Comparison of ENCODE assay signal across 8 cellular contexts in the genomic region with DNA sequence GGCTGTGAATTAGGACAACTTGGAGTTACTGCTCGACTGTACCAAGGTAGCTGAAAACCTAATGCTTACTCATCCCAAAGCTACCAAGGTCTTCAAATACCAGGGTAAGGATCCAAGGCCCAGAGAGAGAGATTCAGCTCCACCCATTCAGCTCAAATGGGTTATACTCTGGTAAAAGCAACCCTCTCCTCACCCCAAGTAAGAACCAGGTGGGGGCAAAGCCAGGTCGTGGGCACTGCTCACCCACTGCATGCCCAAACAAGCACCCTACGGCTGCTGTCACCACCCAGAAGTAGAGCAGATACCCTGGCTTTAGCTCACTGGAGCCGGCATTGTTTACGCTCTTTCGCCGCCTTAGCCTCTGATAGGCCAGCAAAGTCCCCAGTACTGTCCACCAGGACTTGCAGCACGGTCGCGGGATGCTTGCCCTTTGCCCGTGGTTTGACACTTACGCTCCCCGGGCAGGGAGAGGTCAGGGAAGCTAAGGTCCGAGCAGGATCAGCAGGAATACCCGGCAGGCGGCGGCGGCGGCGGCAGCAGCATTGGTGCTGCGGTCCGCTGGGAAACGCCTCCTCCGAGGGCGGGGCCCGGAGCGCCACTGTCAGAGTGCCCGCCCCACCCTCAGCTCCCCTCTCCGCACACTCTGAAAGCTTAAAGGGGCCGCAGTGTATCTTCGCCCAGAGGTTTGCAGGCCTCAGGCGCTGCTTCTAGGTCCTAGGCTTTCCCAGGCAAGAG. TPM values are rescaled to one million over a fixed set of nuclear protein-coding genes. Genes with fewer than 3 reads are reported as not detected.
DNase-seq lines count a peak whose midpoint lies in the region; ATAC-seq and TF ChIP-seq lines count a peak whose summit lies in the region.

No MANE protein-coding gene starts in this region.

- peak overlapping the region; percentile 56 for H3K27ac ChIP-seq in hepatocyte
- peak overlapping the region; percentile 70 for H3K27ac ChIP-seq in rectal smooth muscle tissue (ENCODE audit: low read depth, low read length)
- peak overlapping the region; percentile 57 for H3K27ac ChIP-seq in vagina

- under 1% methylated on average over 30 of the region's 32 CpGs for WGBS in hepatocyte (ENCODE audit: low lambda C conversion rate, missing lambda C conversion rate)

- peak; percentile 7 for TF ChIP-seq CTCF in astrocyte of the cerebellum (IDR thresholded peaks at IDR 0.05; ENCODE audit: low read depth, low read length, missing control alignments)
- TF ChIP-seq CTCF in hepatocyte (IDR thresholded peaks at IDR 0.05; ENCODE audit: poor library complexity): no peak
- no peak for TF ChIP-seq CTCF in vagina (IDR thresholded peaks at IDR 0.05)

- H3K9me2 ChIP-seq in hepatocyte (replicated peaks; ENCODE audit: insufficient read depth): no peaks in the 10 kb centered on the region

- H3K36me3 Mint-ChIP-seq in T-helper 2 cell treated with Interferon-gamma antibody and Interleukin-4, amounts not matched to agents 5 μg/mL and 100 μg/mL, for 36 hours (ENCODE audit: low read depth): peaks cover 4% of the 10 kb centered on the region

- peak overlapping the region; percentile 91 for H3K4me2 ChIP-seq in hepatocyte

- H2AFZ ChIP-seq in hepatocyte: peak overlapping the region; percentile 70

- no peaks in the 10 kb centered on the region for H3K36me3 ChIP-seq in hepatocyte (replicated peaks; ENCODE audit: insufficient read depth, low read depth)
- H3K36me3 ChIP-seq in rectal smooth muscle tissue (ENCODE audit: control insufficient read depth, insufficient read depth, low read length): no peaks in the 10 kb centered on the region
- no peaks in the 10 kb centered on the region for H3K36me3 ChIP-seq in vagina

- no peak for TF ChIP-seq POLR2A in vagina (IDR thresholded peaks at IDR 0.05)

- intact Hi-C loops in vagina (cut with DNase I): no loop called here

- H3K79me2 ChIP-seq in hepatocyte: peaks cover 98% of the 10 kb centered on the region

- H3K27me3 ChIP-seq in hepatocyte (no peaks in the 10 kb centered on the region), rectal smooth muscle tissue (ENCODE audit: control insufficient read depth, insufficient read depth, low read length) (no peaks in the 10 kb centered on the region), vagina (no peaks in the 10 kb centered on the region)

- peak; percentile 96 for ATAC-seq in GM21381 (IDR thresholded peaks at IDR 0.05; ENCODE audit: unreplicated experiment)

- peaks cover 22% of the 10 kb centered on the region for H4K20me1 ChIP-seq in hepatocyte (ENCODE audit: insufficient read depth, poor library complexity, severe bottlenecking)

- H3K9me3 ChIP-seq in hepatocyte (ENCODE audit: low read depth) (no peaks in the 10 kb centered on the region), vagina (no peaks in the 10 kb centered on the region)

- peak overlapping the region; percentile 53 for H3K9ac ChIP-seq in rectal smooth muscle tissue (ENCODE audit: low read length)

- peak overlapping the region; percentile 65 for H3K4me3 ChIP-seq in astrocyte of the cerebellum (ENCODE audit: low read depth, low read length)
- peak overlapping the region; percentile 93 for H3K4me3 ChIP-seq in hepatocyte
- H3K4me3 ChIP-seq in rectal smooth muscle tissue (ENCODE audit: low read length): peak overlapping the region; percentile 90
- H3K4me3 ChIP-seq in vagina: peak overlapping the region; percentile 50 to 85

- in situ Hi-C loops in astrocyte of the cerebellum (cut with HindIII; ENCODE audit: low sequenced_read_pairs): no loop called here

- peaks cover 31% of the 10 kb centered on the region for H3K4me1 Mint-ChIP-seq in T-helper 2 cell treated with Interferon-gamma antibody and Interleukin-4, amounts not matched to agents 5 μg/mL and 100 μg/mL, for 36 hours (ENCODE audit: low read depth)

- H3K4me1 ChIP-seq in hepatocyte (ENCODE audit: insufficient read depth) (peaks cover 12% of the 10 kb centered on the region), rectal smooth muscle tissue (ENCODE audit: control insufficient read depth, insufficient read depth, low read length) (peaks cover 13% of the 10 kb centered on the region), vagina (peaks cover 36% of the 10 kb centered on the region)

- DNase-seq in CMK (ENCODE audit: low read depth) (peak; percentile 21), HuH-7 (ENCODE audit: low spot score) (peak; percentile 69), astrocyte of the cerebellum (ENCODE audit: low read depth) (peak; percentile 40), hepatocyte (ENCODE audit: low spot score) (peak; percentile 91), vagina (ENCODE audit: extremely low spot score in 2 of 2) (peak in 1 of 2 donors; percentile 86)
- peak; percentile 70 for DNase-seq in T-helper 2 cell treated with Interferon-gamma antibody and Interleukin-4, amounts not matched to agents 5 μg/mL and 100 μg/mL, for 36 hours (ENCODE audit: low spot score)

- H3K4me3 Mint-ChIP-seq in T-helper 2 cell treated with Interferon-gamma antibody and Interleukin-4, amounts not matched to agents 5 μg/mL and 100 μg/mL, for 36 hours: peak overlapping the region; percentile 80

- no peak overlapping the region for H3K27ac Mint-ChIP-seq in T-helper 2 cell treated with Interferon-gamma antibody and Interleukin-4, amounts not matched to agents 5 μg/mL and 100 μg/mL, for 36 hours

- H3K27me3 Mint-ChIP-seq in T-helper 2 cell treated with Interferon-gamma antibody and Interleukin-4, amounts not matched to agents 5 μg/mL and 100 μg/mL, for 36 hours (ENCODE audit: low read depth): no peaks in the 10 kb centered on the region

- H3K9me3 Mint-ChIP-seq in T-helper 2 cell treated with Interferon-gamma antibody and Interleukin-4, amounts not matched to agents 5 μg/mL and 100 μg/mL, for 36 hours: no peaks in the 10 kb centered on the region

RNA-seq across cellular contexts. Expression of a gene that starts 19.6 kb away (rescaled TPM):
- total RNA-seq in hepatocyte (43.5 and 53.3 TPM in 2 replicates), vagina (32.9 TPM)
- polyA plus RNA-seq in hepatocyte: 21.9 and 23.7 TPM in 2 replicates
